ENCODE assay signal across 11 cellular contexts in the genomic region with DNA sequence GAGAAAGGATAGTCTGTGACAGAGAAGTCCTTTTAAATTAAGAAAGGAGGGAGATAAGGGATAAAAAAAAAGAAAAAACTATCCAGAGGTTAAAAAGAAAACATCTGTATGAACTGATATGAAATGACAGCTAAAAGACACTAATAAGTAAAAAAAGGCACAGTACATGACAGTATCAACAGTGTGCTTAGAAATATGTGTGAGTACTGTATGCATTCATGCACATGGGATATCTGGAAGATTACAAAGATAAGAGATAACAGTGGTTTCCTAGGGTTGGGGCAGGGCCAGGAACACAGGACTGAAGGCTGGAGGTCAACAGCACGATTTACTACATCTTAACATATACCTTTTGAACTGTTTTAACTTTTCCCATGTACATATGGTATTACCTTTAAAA. TPM values are rescaled to one million over a fixed set of nuclear protein-coding genes. Genes with fewer than 3 reads are reported as not detected.
DNase-seq lines count a peak whose midpoint lies in the region; ATAC-seq and TF ChIP-seq lines count a peak whose summit lies in the region.
"Had no signal": no experiment of that assay in that cellular context is flagged by ENCODE, and none has a peak within 500 bp of the region (broad histone marks: within the 10 kb centered on the region; RNA-seq: fewer than 3 reads in every experiment).

No MANE protein-coding gene starts in this region.

- CTCF ChIA-PET in Calu3 (lab: Charles Lee), result interaction anchor here (1.8 kb wide), 1 partner anchor 10 kb away, joined by 8 read pairs; no protein-coding TSS in a partner anchor
- CTCF ChIA-PET in mammary epithelial cell (lab: Charles Lee; ENCODE audit: low non-redundant PET), result no interaction called here

- 100% methylated on average over 1 of the region's 1 CpG for WGBS in mammary epithelial cell (ENCODE audit: low coverage, missing lambda C conversion rate)

- in situ Hi-C loops in mammary epithelial cell (cut with MboI; ENCODE audit: low sequenced_read_pairs in 2 of 2), result no loop called here

- no peaks in the 10 kb centered on the region for H3K9me3 ChIP-seq in HUES48 (ENCODE audit: control insufficient read depth, insufficient read depth, low read length)
- no peaks in the 10 kb centered on the region for H3K9me3 ChIP-seq in mammary epithelial cell (replicated peaks; ENCODE audit: insufficient read depth, low read length)

- no peak for ATAC-seq in natural killer cell treated with Interleukin-12 subunit alpha and Interleukin-12 subunit beta and Interleukin-15 and Interleukin-18, amount 100 ng/mL, for 72 hours

- dilution Hi-C loops in mammary epithelial cell (cut with HindIII; ENCODE audit: low sequenced_read_pairs), result loop anchor here (5.0 kb wide), 1 partner anchor 93 kb away; no protein-coding TSS in a partner anchor

- no peak overlapping the region for H2AFZ ChIP-seq in mammary epithelial cell (ENCODE audit: low read depth, low read length)

- BruUV-seq in Calu3 (replicated peaks; lab: Mats Ljungman, UMichigan), result no TSS peak
- no TSS peak for BruUV-seq in mammary epithelial cell (replicated peaks; lab: Mats Ljungman, UMichigan)

- H3K4me2 ChIP-seq in mammary epithelial cell (ENCODE audit: insufficient read depth, low read depth, low read length), result no peak overlapping the region

- no peaks in the 10 kb centered on the region for H3K27me3 ChIP-seq in HUES48 (ENCODE audit: control insufficient read depth, insufficient read depth, low read length)
- H3K27me3 ChIP-seq in mammary epithelial cell (ENCODE audit: insufficient read depth, low read length), result no peaks in the 10 kb centered on the region

- peak overlapping the region; percentile 47 for H3K4me3 Mint-ChIP-seq in Calu3 (ENCODE audit: low read depth, unreplicated experiment)
- H3K4me3 Mint-ChIP-seq in natural killer cell treated with Interleukin-12 subunit alpha and Interleukin-12 subunit beta and Interleukin-15 and Interleukin-18, amount 100 ng/mL, for 72 hours, result peak overlapping the region; percentile 100

- intact Hi-C loops in Calu3 (cut with micrococcal nuclease; ENCODE audit: unreplicated experiment), result loop anchor here (2.0 to 10.0 kb wide), 3 partner anchors 14 to 90 kb away; partner anchors contain the start of genes KHDRBS1 and PTP4A2
- intact Hi-C loops in mammary epithelial cell (cut with micrococcal nuclease), result no loop called here

- H3K27me3 Mint-ChIP-seq in Calu3 (ENCODE audit: unreplicated experiment), result no peaks in the 10 kb centered on the region
- no peaks in the 10 kb centered on the region for H3K27me3 Mint-ChIP-seq in natural killer cell treated with Interleukin-12 subunit alpha and Interleukin-12 subunit beta and Interleukin-15 and Interleukin-18, amount 100 ng/mL, for 72 hours

- peaks cover 42% of the 10 kb centered on the region for H4K20me1 ChIP-seq in mammary epithelial cell (ENCODE audit: insufficient read depth, low read length)

- peak overlapping the region; percentile 50 for H3K27ac ChIP-seq in HUES48 (ENCODE audit: low read depth, low read length)
- H3K27ac ChIP-seq in mammary epithelial cell (ENCODE audit: insufficient read depth, low read depth, low read length), result no peak overlapping the region

- peaks cover 73% of the 10 kb centered on the region for H3K4me1 Mint-ChIP-seq in Calu3 (ENCODE audit: low read depth, unreplicated experiment)
- peaks cover 62 to 77% of the 10 kb centered on the region in 2 donors for H3K4me1 Mint-ChIP-seq in natural killer cell treated with Interleukin-12 subunit alpha and Interleukin-12 subunit beta and Interleukin-15 and Interleukin-18, amount 100 ng/mL, for 72 hours (ENCODE audit: low read depth in 2 of 2)

- peaks cover 98% of the 10 kb centered on the region for H3K79me2 ChIP-seq in mammary epithelial cell (ENCODE audit: insufficient read depth, low read length)

- H3K9ac ChIP-seq in HUES48 (ENCODE audit: low read depth, low read length), result no peak overlapping the region
- no peak overlapping the region for H3K9ac ChIP-seq in mammary epithelial cell (ENCODE audit: insufficient read depth, low read length)

- peaks cover 64% of the 10 kb centered on the region for H3K36me3 Mint-ChIP-seq in Calu3 (ENCODE audit: insufficient read depth, unreplicated experiment)
- peaks cover 23% of the 10 kb centered on the region for H3K36me3 Mint-ChIP-seq in natural killer cell treated with Interleukin-12 subunit alpha and Interleukin-12 subunit beta and Interleukin-15 and Interleukin-18, amount 100 ng/mL, for 72 hours

- H3K36me3 ChIP-seq in HUES48 (ENCODE audit: control insufficient read depth, insufficient read depth, low read length), result no peaks in the 10 kb centered on the region
- H3K36me3 ChIP-seq in mammary epithelial cell (ENCODE audit: insufficient read depth, low read length), result peaks cover 10% of the 10 kb centered on the region

- peak overlapping the region; percentile 62 for H3K27ac Mint-ChIP-seq in Calu3 (ENCODE audit: unreplicated experiment)
- peak overlapping the region; percentile 88 to 91 for H3K27ac Mint-ChIP-seq in natural killer cell treated with Interleukin-12 subunit alpha and Interleukin-12 subunit beta and Interleukin-15 and Interleukin-18, amount 100 ng/mL, for 72 hours

- H3K4me3 ChIP-seq in HUES48 (ENCODE audit: low read depth, low read length), result no peak overlapping the region
- no peak overlapping the region for H3K4me3 ChIP-seq in mammary epithelial cell (replicated peaks in 1 of 3; ENCODE audit: insufficient read depth in 1 of 3, low read depth in 2 of 3, low read length in 3 of 3)

- TF ChIP-seq CTCF in Calu3 (IDR thresholded peaks at IDR 0.05; ENCODE audit: unreplicated experiment) (no peak), mammary epithelial cell (conservative IDR thresholded peaks at IDR 0.05 in 1 of 2, IDR thresholded peaks at IDR 0.05 in 1 of 2; ENCODE audit: extremely low read depth in 1 of 2, insufficient read depth in 1 of 2, low read depth in 1 of 2, low read length in 2 of 2) (no peak)

- no peak for DNase-seq in Calu3
- peak; percentile 53 for DNase-seq in amniotic epithelial cell (ENCODE audit: low read depth)
- no peak for DNase-seq in natural killer cell treated with Interleukin-12 subunit alpha and Interleukin-12 subunit beta and Interleukin-15 and Interleukin-18, amount 100 ng/mL, for 72 hours (ENCODE audit: low spot score)
- DNase-seq in T-helper 9 cell, result no peak
- DNase-seq in NCI-H526 (lab: John Stamatoyannopoulos, UW), result no peak
- DNase-seq in mammary epithelial cell, result no peak
- DNase-seq in AG20443 (ENCODE audit: low spot score), result no peak
- DNase-seq: head of caudate nucleus, NCI-H1048, NCI-H748 treated with DMSO at 0.1 percent for 48 hours had no signal

- H3K4me1 ChIP-seq in HUES48 (ENCODE audit: control insufficient read depth, insufficient read depth, low read length), result peaks cover 20% of the 10 kb centered on the region
- H3K4me1 ChIP-seq in mammary epithelial cell (ENCODE audit: insufficient read depth, low read length), result no peaks in the 10 kb centered on the region

- H3K9me3 Mint-ChIP-seq in Calu3 (ENCODE audit: low read depth, unreplicated experiment), result no peaks in the 10 kb centered on the region
- no peaks in the 10 kb centered on the region for H3K9me3 Mint-ChIP-seq in natural killer cell treated with Interleukin-12 subunit alpha and Interleukin-12 subunit beta and Interleukin-15 and Interleukin-18, amount 100 ng/mL, for 72 hours

RNA-seq across cellular contexts. Expression of gene PTP4A2, which starts 13.3 kb away (rescaled TPM):
- total RNA-seq in Calu3 (2022), result 337 and 366 TPM in 2 replicates
- 100 to 1,000 TPM; 409 to 770 TPM for total RNA-seq in natural killer cell treated with Interleukin-12 subunit alpha and Interleukin-12 subunit beta and Interleukin-15 and Interleukin-18, amount 100 ng/mL, for 72 hours
- total RNA-seq in mammary epithelial cell, result 100 to 1,000 TPM; 185 to 216 TPM
- 95.8 TPM for polyA plus RNA-seq in mammary epithelial cell
- polyA minus RNA-seq in mammary epithelial cell, result 206 TPM
